ENCODE assay signal across 2 cellular contexts in genomic region chr12:56644654-56645053, GRCh38.
TF ChIP-seq lines count a peak whose summit lies in the region.

No MANE protein-coding gene starts in this region.

TF ChIP-seq in SK-N-SH, 30 proteins besides CTCF, POLR2A, EP300 and RAD21 (continued from another document):
- TF ChIP-seq, protein P1, sequence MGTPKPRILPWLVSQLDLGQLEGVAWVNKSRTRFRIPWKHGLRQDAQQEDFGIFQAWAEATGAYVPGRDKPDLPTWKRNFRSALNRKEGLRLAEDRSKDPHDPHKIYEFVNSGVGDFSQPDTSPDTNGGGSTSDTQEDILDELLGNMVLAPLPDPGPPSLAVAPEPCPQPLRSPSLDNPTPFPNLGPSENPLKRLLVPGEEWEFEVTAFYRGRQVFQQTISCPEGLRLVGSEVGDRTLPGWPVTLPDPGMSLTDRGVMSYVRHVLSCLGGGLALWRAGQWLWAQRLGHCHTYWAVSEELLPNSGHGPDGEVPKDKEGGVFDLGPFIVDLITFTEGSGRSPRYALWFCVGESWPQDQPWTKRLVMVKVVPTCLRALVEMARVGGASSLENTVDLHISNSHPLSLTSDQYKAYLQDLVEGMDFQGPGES (IDR thresholded peaks at IDR 0.05; ENCODE audit: low read depth, low read length): no peak
- TF ChIP-seq GABPA (IDR thresholded peaks at IDR 0.05; ENCODE audit: low read depth): no peak

TF ChIP-seq in SK-N-SH treated with all-trans-retinoic acid at 6 μM for 48 hours, 23 proteins besides CTCF, POLR2A, EP300 and RAD21 (continued from another document):
- TF ChIP-seq, protein P2, sequence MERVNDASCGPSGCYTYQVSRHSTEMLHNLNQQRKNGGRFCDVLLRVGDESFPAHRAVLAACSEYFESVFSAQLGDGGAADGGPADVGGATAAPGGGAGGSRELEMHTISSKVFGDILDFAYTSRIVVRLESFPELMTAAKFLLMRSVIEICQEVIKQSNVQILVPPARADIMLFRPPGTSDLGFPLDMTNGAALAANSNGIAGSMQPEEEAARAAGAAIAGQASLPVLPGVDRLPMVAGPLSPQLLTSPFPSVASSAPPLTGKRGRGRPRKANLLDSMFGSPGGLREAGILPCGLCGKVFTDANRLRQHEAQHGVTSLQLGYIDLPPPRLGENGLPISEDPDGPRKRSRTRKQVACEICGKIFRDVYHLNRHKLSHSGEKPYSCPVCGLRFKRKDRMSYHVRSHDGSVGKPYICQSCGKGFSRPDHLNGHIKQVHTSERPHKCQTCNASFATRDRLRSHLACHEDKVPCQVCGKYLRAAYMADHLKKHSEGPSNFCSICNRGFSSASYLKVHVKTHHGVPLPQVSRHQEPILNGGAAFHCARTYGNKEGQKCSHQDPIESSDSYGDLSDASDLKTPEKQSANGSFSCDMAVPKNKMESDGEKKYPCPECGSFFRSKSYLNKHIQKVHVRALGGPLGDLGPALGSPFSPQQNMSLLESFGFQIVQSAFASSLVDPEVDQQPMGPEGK (CRISPR knock-in tag; IDR thresholded peaks at IDR 0.05; ENCODE audit: borderline replicate concordance): no peak
